17 cellular contexts compared by ENCODE assay signal in the genomic region with DNA sequence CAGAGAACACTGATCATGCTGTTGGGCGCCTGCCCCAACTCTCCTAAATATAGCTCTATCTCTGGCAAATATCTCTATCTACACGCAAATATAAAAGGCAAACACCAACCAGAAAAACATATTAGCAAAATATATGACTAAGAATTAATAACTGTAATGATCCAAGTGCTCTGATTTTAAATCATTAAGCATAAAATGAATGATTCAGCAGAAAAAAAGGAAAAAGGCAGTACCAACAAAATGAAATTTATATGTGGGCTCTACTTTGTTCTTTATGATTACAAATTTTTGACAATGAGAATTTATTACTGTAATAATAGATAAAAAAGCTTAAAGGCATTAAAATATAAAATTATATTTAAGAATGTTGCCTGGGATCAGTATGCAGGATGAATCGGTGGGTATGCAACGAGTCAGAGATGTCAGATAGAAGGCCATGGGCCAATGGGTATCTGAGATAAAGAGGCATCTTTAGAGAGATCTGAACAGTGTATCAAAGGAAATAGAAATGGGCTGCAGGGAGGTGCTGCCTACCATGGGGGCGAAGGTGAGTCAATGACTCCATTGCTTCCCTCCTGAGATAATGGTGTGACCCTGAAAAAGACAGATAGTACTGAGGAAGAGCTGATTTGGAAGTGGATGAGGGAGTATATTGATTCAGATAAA.
DNase-seq lines count a peak whose midpoint lies in the region; ATAC-seq and TF ChIP-seq lines count a peak whose summit lies in the region.
"Had no signal": no experiment of that assay in that cellular context is flagged by ENCODE, and none has a peak within 500 bp of the region (broad histone marks: within the 10 kb centered on the region; RNA-seq: fewer than 3 reads in every experiment).

No MANE protein-coding gene starts in this region.

- H3K9me3 Mint-ChIP-seq in activated T-cell treated with anti-CD3 and anti-CD28 coated beads, Interleukin-2, amount 50 U/mL, for 72 hours, result peaks cover 3% of the 10 kb centered on the region in 2 donors
- peaks cover 5% of the 10 kb centered on the region for H3K9me3 Mint-ChIP-seq in activated naive CD8-positive, alpha-beta T cell treated with anti-CD3 and anti-CD28 coated beads for 36 hours

- H2BK15ac ChIP-seq in IMR-90 (ENCODE audit: low read depth, low read length), result no peak overlapping the region

- H3K4me2 ChIP-seq in IMR-90 (ENCODE audit: low read depth, low read length) (no peak overlapping the region), osteoblast (ENCODE audit: insufficient read depth, low read length) (no peak overlapping the region)

- no peak overlapping the region for H3K14ac ChIP-seq in IMR-90 (replicated peaks; ENCODE audit: low read depth, low read length)

- no peak overlapping the region for H3K4me3 ChIP-seq in IMR-90 (ENCODE audit: insufficient read depth, low read depth, low read length)
- H3K4me3 ChIP-seq in osteoblast (ENCODE audit: insufficient read depth, low read length), result no peak overlapping the region
- H3K4me3 ChIP-seq: GM12878, Peyer's patch had no signal

- POLR2A ChIA-PET in IMR-90 (lab: Charles Lee; ENCODE audit: unreplicated experiment), result interaction anchor here (0.6 kb wide), 1 partner anchor 22 kb away, joined by 4 read pairs; no protein-coding TSS in a partner anchor

- no peak overlapping the region for H3K27ac ChIP-seq in IMR-90 (ENCODE audit: insufficient read depth, low read length)
- peak overlapping the region; percentile 54 for H3K27ac ChIP-seq in osteoblast (ENCODE audit: low read depth, low read length)
- H3K27ac ChIP-seq: Peyer's patch had no signal

- H3K23ac ChIP-seq in IMR-90 (ENCODE audit: low read depth, low read length), result no peak overlapping the region

- no peak overlapping the region for H2AK5ac ChIP-seq in IMR-90 (ENCODE audit: low read depth, low read length)

- no TSS peak for BruUV-seq in IMR-90 (replicated peaks; lab: Mats Ljungman, UMichigan)

- H3K36me3 ChIP-seq in IMR-90 (ENCODE audit: control insufficient read depth, insufficient read depth, low read length) (no peaks in the 10 kb centered on the region), osteoblast (ENCODE audit: insufficient read depth, low read length) (no peaks in the 10 kb centered on the region)
- H3K36me3 ChIP-seq: Peyer's patch had no signal

- H3K79me1 ChIP-seq in IMR-90 (ENCODE audit: low read depth in 1 of 2, low read length in 2 of 2), result peaks cover under 1% of the 10 kb centered on the region in 2 experiments; a peak in 1 of 4 replicates

- no peak for TF ChIP-seq POLR2A in IMR-90 (IDR thresholded peaks at IDR 0.05; ENCODE audit: low read depth, low read length)

- dilution Hi-C loops in IMR-90 (cut with HindIII; ENCODE audit: low sequenced_read_pairs, unreplicated experiment), result no loop called here

- intact Hi-C loops in IMR-90 (cut with micrococcal nuclease), result no loop called here

- H3K4ac ChIP-seq in IMR-90 (ENCODE audit: low read depth, low read length), result no peak overlapping the region

- H2BK120ac ChIP-seq in IMR-90 (ENCODE audit: low read depth, low read length), result no peak overlapping the region

- H2AFZ ChIP-seq in IMR-90 (replicated peaks; ENCODE audit: low read length, poor library complexity), result no peak overlapping the region
- H2AFZ ChIP-seq in osteoblast (ENCODE audit: low read length), result no peak overlapping the region

- no peak overlapping the region for H3K9ac ChIP-seq in IMR-90 (ENCODE audit: low read depth, low read length)

- no peak overlapping the region for H4K8ac ChIP-seq in IMR-90 (ENCODE audit: low read depth in 2 of 2, low read length in 2 of 2)

- peak overlapping the region; percentile 17 to 65 for H3K4me3 Mint-ChIP-seq in activated T-cell treated with anti-CD3 and anti-CD28 coated beads, Interleukin-2, amount 50 U/mL, for 72 hours
- H3K4me3 Mint-ChIP-seq in activated naive CD8-positive, alpha-beta T cell treated with anti-CD3 and anti-CD28 coated beads for 36 hours, result no peak overlapping the region
- H3K4me3 Mint-ChIP-seq: B cell; CD4-positive, alpha-beta T cell had no signal

- TF ChIP-seq RAD21 in IMR-90 (IDR thresholded peaks at IDR 0.05; ENCODE audit: low read length), result no peak

- H3K4me1 Mint-ChIP-seq in activated T-cell treated with anti-CD3 and anti-CD28 coated beads, Interleukin-2, amount 50 U/mL, for 72 hours (ENCODE audit: low read depth), result peaks cover 34% of the 10 kb centered on the region
- H3K4me1 Mint-ChIP-seq in activated naive CD8-positive, alpha-beta T cell treated with anti-CD3 and anti-CD28 coated beads for 36 hours, result peaks cover 18% of the 10 kb centered on the region
- H3K4me1 Mint-ChIP-seq: B cell had no signal

- no peak overlapping the region for H4K91ac ChIP-seq in IMR-90 (ENCODE audit: insufficient read depth, low read depth, low read length)

- TF ChIP-seq CTCF in IMR-90 (conservative IDR thresholded peaks at IDR 0.05; ENCODE audit: low read depth, low read length), result no peak
- no peak for TF ChIP-seq CTCF in osteoblast (IDR thresholded peaks at IDR 0.05; ENCODE audit: extremely low read depth, low read depth, low read length)

- H3K79me2 ChIP-seq in osteoblast (ENCODE audit: insufficient read depth, low read length), result no peaks in the 10 kb centered on the region

- H2BK20ac ChIP-seq in IMR-90 (ENCODE audit: low read depth, low read length), result no peak overlapping the region

- WGBS in IMR-90 (ENCODE audit: extremely low coverage in 2 of 2, insufficient read length in 1 of 2), 2 experiments, result 100% methylated on average over 3 of the region's 5 CpGs; no CpG with 5 or more reads in 1 of the 2 experiments

- H2BK5ac ChIP-seq in IMR-90 (ENCODE audit: low read depth, low read length, poor library complexity, severe bottlenecking), result no peak overlapping the region

- H3K27me3 ChIP-seq in IMR-90 (ENCODE audit: control insufficient read depth, insufficient read depth, low read length), result no peaks in the 10 kb centered on the region
- H3K27me3 ChIP-seq in osteoblast (ENCODE audit: insufficient read depth, low read length), result no peaks in the 10 kb centered on the region
- H3K27me3 ChIP-seq: Peyer's patch had no signal

- in situ Hi-C loops in IMR-90 (cut with MboI; ENCODE audit: low sequenced_read_pairs), result no loop called here

- H3K27ac Mint-ChIP-seq in activated T-cell treated with anti-CD3 and anti-CD28 coated beads, Interleukin-2, amount 50 U/mL, for 72 hours, result peak overlapping the region; percentile 43
- peak overlapping the region; percentile 12 for H3K27ac Mint-ChIP-seq in activated naive CD8-positive, alpha-beta T cell treated with anti-CD3 and anti-CD28 coated beads for 36 hours
- H3K27ac Mint-ChIP-seq: B cell; CD4-positive, alpha-beta T cell had no signal

- DNase-seq in activated T-cell treated with anti-CD3 and anti-CD28 coated beads, Interleukin-2, amount 50 U/mL, for 72 hours, result peak in 1 of 2 donors; percentile 5
- DNase-seq in activated T-cell treated with anti-CD3 and anti-CD28 coated beads, Interleukin-2, amount 50 U/mL, for 1 hour, result no peak
- DNase-seq in IMR-90, result no peak
- DNase-seq in activated naive CD8-positive, alpha-beta T cell treated with anti-CD3 and anti-CD28 coated beads for 36 hours, result no peak
- DNase-seq in osteoblast (ENCODE audit: insufficient read length, low spot score, missing footprints), result no peak
- DNase-seq in HPDE6-E6E7 (ENCODE audit: extremely low spot score), result no peak
- DNase-seq in activated CD8-positive, alpha-beta memory T cell treated with anti-CD3 and anti-CD28 coated beads for 24 hours, result no peak
- DNase-seq: Calu3; CD4-positive, alpha-beta T cell; MV-4-11; NCI-H1417 treated with DMSO at 0.1 percent for 48 hours; NCI-H2029; NCI-H510A treated with DMSO at 0.1 percent for 48 hours; Peyer's patch had no signal

- no peaks in the 10 kb centered on the region for H4K20me1 ChIP-seq in IMR-90 (ENCODE audit: insufficient read depth, low read length)
- no peaks in the 10 kb centered on the region for H4K20me1 ChIP-seq in osteoblast (ENCODE audit: insufficient read depth, low read length)

- ATAC-seq in activated T-cell treated with anti-CD3 and anti-CD28 coated beads, Interleukin-2, amount 50 U/mL, for 72 hours (replicated peaks in 1 of 2), result peak; percentile 27 to 35
- no peak for ATAC-seq in IMR-90 (ENCODE audit: low read depth)
- ATAC-seq: GM12878, HCT116 had no signal

- H3K56ac ChIP-seq in IMR-90 (ENCODE audit: extremely low read depth, insufficient read depth, low read length), result no peak overlapping the region

- H3K9me1 ChIP-seq in IMR-90 (ENCODE audit: insufficient read depth, low read length), result 0 out of 2 replicates have a peak, but pooled peaks cover 3% of the 10 kb centered on the region

- no peak overlapping the region for H4K5ac ChIP-seq in IMR-90 (ENCODE audit: low read depth, low read length)

- peak overlapping the region; percentile 57 for H2AK9ac ChIP-seq in IMR-90 (replicated peaks; ENCODE audit: low read depth, low read length, poor library complexity)

- H3K27me3 Mint-ChIP-seq in activated T-cell treated with anti-CD3 and anti-CD28 coated beads, Interleukin-2, amount 50 U/mL, for 72 hours (ENCODE audit: low read depth), result no peaks in the 10 kb centered on the region
- H3K27me3 Mint-ChIP-seq in activated naive CD8-positive, alpha-beta T cell treated with anti-CD3 and anti-CD28 coated beads for 36 hours, result no peaks in the 10 kb centered on the region
- H3K27me3 Mint-ChIP-seq: B cell; CD4-positive, alpha-beta T cell had no signal

- H3K4me1 ChIP-seq in IMR-90 (ENCODE audit: control insufficient read depth, insufficient read depth, low read length), result peaks cover 1% of the 10 kb centered on the region; the same call in 1 of the 2 replicates
- H3K4me1 ChIP-seq in osteoblast (ENCODE audit: insufficient read depth, low read length), result peaks cover 16% of the 10 kb centered on the region
- H3K4me1 ChIP-seq: Peyer's patch had no signal

- peaks cover 7 to 22% of the 10 kb centered on the region in 2 donors for H3K36me3 Mint-ChIP-seq in activated T-cell treated with anti-CD3 and anti-CD28 coated beads, Interleukin-2, amount 50 U/mL, for 72 hours (ENCODE audit: insufficient read depth in 2 of 2)
- H3K36me3 Mint-ChIP-seq in activated naive CD8-positive, alpha-beta T cell treated with anti-CD3 and anti-CD28 coated beads for 36 hours, result peaks cover 26% of the 10 kb centered on the region

- no peak overlapping the region for H3K18ac ChIP-seq in IMR-90 (ENCODE audit: low read depth, low read length)

- CTCF ChIA-PET in IMR-90 (lab: Yijun Ruan, JAX), result interaction anchor here (0.7 to 1.1 kb wide), 3 partner anchors 8 to 20 kb away, joined by 3 to 6 read pairs (median 3); no protein-coding TSS in a partner anchor

- H3K9me3 ChIP-seq in IMR-90 (ENCODE audit: control insufficient read depth, insufficient read depth, low read length) (no peaks in the 10 kb centered on the region), osteoblast (ENCODE audit: low read depth, low read length) (no peaks in the 10 kb centered on the region)
- H3K9me3 ChIP-seq: Peyer's patch had no signal

TF ChIP-seq in IMR-90, 13 proteins besides CTCF, POLR2A, EP300 and RAD21 (continues in another document):
- TF ChIP-seq MAFK (IDR thresholded peaks at IDR 0.05; ENCODE audit: low read depth, low read length), result peak; percentile 53
